Comparison of ENCODE assay signal across 1 cellular context in genomic region chr15:67063689-67064606, GRCh38.
TF ChIP-seq lines count a peak whose summit lies in the region.

No MANE protein-coding gene starts in this region.

TF ChIP-seq in HepG2, 621 proteins besides CTCF, POLR2A, EP300 and RAD21 (continued from another document and continues in another):
- TF ChIP-seq THAP11 (CRISPR knock-in tag; IDR thresholded peaks at IDR 0.05) (peak; percentile 48), AHDC1 (CRISPR knock-in tag; IDR thresholded peaks at IDR 0.05; ENCODE audit: borderline replicate concordance) (0 out of 2 replicates have a peak, but pooled peaks have one; percentile 45), ZNF792 (CRISPR knock-in tag; IDR thresholded peaks at IDR 0.05) (peak; percentile 50; the same call in 1 of the 2 replicates), CENPBD1 (CRISPR knock-in tag; IDR thresholded peaks at IDR 0.05; ENCODE audit: borderline replicate concordance, low read depth) (no peak), CERS6 (CRISPR knock-in tag; IDR thresholded peaks at IDR 0.05) (no peak), RORA (CRISPR knock-in tag; IDR thresholded peaks at IDR 0.05) (no peak), SNAPC4 (CRISPR knock-in tag; IDR thresholded peaks at IDR 0.05) (no peak; the same call in 1 of the 2 replicates), ZNF441 (CRISPR knock-in tag; IDR thresholded peaks at IDR 0.05; ENCODE audit: borderline replicate concordance) (no peak), MEIS2 (CRISPR knock-in tag; IDR thresholded peaks at IDR 0.05) (no peak; the same call in 1 of the 2 replicates), ZNF703 (CRISPR knock-in tag; IDR thresholded peaks at IDR 0.05; ENCODE audit: borderline replicate concordance) (no peak), KAT8 (CRISPR knock-in tag; IDR thresholded peaks at IDR 0.05) (peak; percentile 45; the same call in 1 of the 2 replicates), DNMT3B (CRISPR knock-in tag; conservative IDR thresholded peaks at IDR 0.05) (no peak; the same call in 1 of the 2 replicates), SMC3 (IDR thresholded peaks at IDR 0.05; ENCODE audit: low read length) (0 out of 2 replicates have a peak, but pooled peaks have one; percentile 28), ZBTB2 (CRISPR knock-in tag; IDR thresholded peaks at IDR 0.05; ENCODE audit: low read depth) (no peak), SAFB2 (CRISPR knock-in tag; IDR thresholded peaks at IDR 0.05; ENCODE audit: borderline replicate concordance, low read depth) (no peak), CREBL2 (CRISPR knock-in tag; IDR thresholded peaks at IDR 0.05; ENCODE audit: borderline replicate concordance) (no peak), JUN (CRISPR knock-in tag; IDR thresholded peaks at IDR 0.05) (peak; percentile 60; the same call in 1 of the 2 replicates), SSRP1 (CRISPR knock-in tag; IDR thresholded peaks at IDR 0.05) (peak; percentile 63), ZNF280D (CRISPR knock-in tag; IDR thresholded peaks at IDR 0.05) (peak; percentile 81; the same call in 1 of the 2 replicates), KLF16 (CRISPR knock-in tag; IDR thresholded peaks at IDR 0.05) (peak in 1 of 2 experiments; percentile 74; a peak in 1 of 4 replicates), ZNF414 (CRISPR knock-in tag; IDR thresholded peaks at IDR 0.05) (no peak), ZNF253 (CRISPR knock-in tag; IDR thresholded peaks at IDR 0.05; ENCODE audit: borderline replicate concordance) (no peak), BRF2 (CRISPR knock-in tag; IDR thresholded peaks at IDR 0.05) (peak; percentile 73), ZNF468 (CRISPR knock-in tag; IDR thresholded peaks at IDR 0.05) (no peak), MED13 (CRISPR knock-in tag; IDR thresholded peaks at IDR 0.05) (no peak; the same call in 1 of the 2 replicates), ZBTB10 (CRISPR knock-in tag; IDR thresholded peaks at IDR 0.05; ENCODE audit: borderline replicate concordance) (0 out of 2 replicates have a peak, but pooled peaks have one; percentile 46), HNF4G (IDR thresholded peaks at IDR 0.05; ENCODE audit: borderline replicate concordance, low read depth, low read length) (no peak; the same call in 1 of the 2 replicates), HNF4G (CRISPR knock-in tag; IDR thresholded peaks at IDR 0.05; ENCODE audit: borderline replicate concordance, low read depth) (no peak; the same call in none of the 2 replicates), ARNT2 (CRISPR knock-in tag; IDR thresholded peaks at IDR 0.05; ENCODE audit: low read depth) (no peak), NKX3-1 (CRISPR knock-in tag; IDR thresholded peaks at IDR 0.05) (no peak), NCOA5 (CRISPR knock-in tag; IDR thresholded peaks at IDR 0.05) (no peak)
